Comparison of ENCODE assay signal across 25 cellular contexts in genomic region chr20:49460131-49460530, GRCh38. TPM values are rescaled to one million over a fixed set of nuclear protein-coding genes. Genes with fewer than 3 reads are reported as not detected.
"Had no signal": no experiment of that assay in that cellular context is flagged by ENCODE, and none has a peak within 500 bp of the region (broad histone marks: within the 10 kb centered on the region; RNA-seq: fewer than 3 reads in every experiment).

No MANE protein-coding gene starts in this region.

- H3K4me3 ChIP-seq: heart right ventricle, hepatocyte, left ventricle myocardium inferior, lung, neural progenitor cell, psoas muscle, right lobe of liver, spleen, suprapubic skin, thoracic aorta, tibial artery, upper lobe of right lung had no signal

- H3K9ac ChIP-seq: neural progenitor cell, parathyroid adenoma had no signal

- H2AFZ ChIP-seq: hepatocyte, neural progenitor cell, parathyroid adenoma had no signal

- H3K36me3 ChIP-seq: heart right ventricle, left ventricle myocardium inferior, neural progenitor cell, neutrophil, right lobe of liver, spleen, suprapubic skin, thoracic aorta, tibial artery, upper lobe of right lung had no signal

- ATAC-seq: heart right ventricle; naive thymus-derived CD4-positive, alpha-beta T cell; stimulated activated effector memory CD8-positive, alpha-beta T cell treated with anti-CD3 and anti-CD28 coated beads, Interleukin-12 subunit alpha, Interleukin-12 subunit beta, amount 100 ng/mL, for 72 hours; upper lobe of right lung had no signal

- H3K4me1 ChIP-seq: left ventricle myocardium inferior, neural progenitor cell, parathyroid adenoma, psoas muscle, spleen, suprapubic skin, tibial artery, upper lobe of right lung had no signal

- H3K79me2 ChIP-seq: hepatocyte, parathyroid adenoma had no signal

- DNase-seq: heart right ventricle; islet precursor cell; left ventricle myocardium inferior; mesendoderm; naive thymus-derived CD4-positive, alpha-beta T cell; nephron progenitor cell; occipital lobe; small intestine; spleen; stimulated activated CD4-positive, alpha-beta T cell treated with anti-CD3 and anti-CD28 coated beads, Interleukin-4, amount 100 ng/mL, for 24 hours; stimulated activated naive CD4-positive, alpha-beta T cell; tibial artery; trophoblast cell; upper lobe of right lung had no signal

- H3K27me3 ChIP-seq: hepatocyte, neural progenitor cell, right lobe of liver, tibial artery, upper lobe of right lung had no signal

- H3K27ac ChIP-seq: heart right ventricle, hepatocyte, left ventricle myocardium inferior, neural progenitor cell, neutrophil, parathyroid adenoma, psoas muscle, spleen, suprapubic skin, thoracic aorta, tibial artery, upper lobe of right lung had no signal

- H3K9me3 ChIP-seq: heart right ventricle, left ventricle myocardium inferior, neutrophil, psoas muscle, right lobe of liver, spleen, suprapubic skin, thoracic aorta, tibial artery, upper lobe of right lung had no signal

- H3K4me2 ChIP-seq: hepatocyte, neural progenitor cell had no signal

RNA-seq across cellular contexts. Expression of gene KCNB1, which starts 22.3 kb away (rescaled TPM):
- total RNA-seq: kidney epithelial cell had no signal
